In the genomic region with DNA sequence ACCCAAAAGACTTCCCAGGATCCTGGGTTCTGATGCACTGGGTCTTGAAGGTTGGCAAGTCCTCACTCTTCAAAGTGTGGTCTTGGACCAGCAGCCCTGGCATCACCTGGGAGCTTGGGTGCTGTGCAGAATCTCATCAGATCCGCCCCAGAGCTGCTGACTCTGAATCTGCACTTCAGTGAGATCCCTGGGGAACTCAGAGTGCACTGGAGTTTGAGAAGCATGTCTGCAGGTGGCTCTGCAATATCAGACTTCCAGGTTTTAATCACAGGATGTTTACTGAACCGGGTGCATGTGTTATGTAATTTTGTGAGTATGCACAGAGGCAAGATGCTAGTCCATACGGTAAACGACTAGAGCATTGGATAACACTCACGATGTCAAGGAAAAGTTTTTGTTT, we compare ENCODE assay signal across 24 cellular contexts. TPM values are rescaled to one million over a fixed set of nuclear protein-coding genes. Genes with fewer than 3 reads are reported as not detected.
A peak's percentile ranks its signal among the peaks of the same experiment; 100 is the strongest.
DNase-seq lines count a peak whose midpoint lies in the region; ATAC-seq and TF ChIP-seq lines count a peak whose summit lies in the region.
"Had no signal": no experiment of that assay in that cellular context is flagged by ENCODE, and none has a peak within 500 bp of the region (broad histone marks: within the 10 kb centered on the region; RNA-seq: fewer than 3 reads in every experiment).

No MANE protein-coding gene starts in this region.

- no peaks in the 10 kb centered on the region for H3K36me3 ChIP-seq in BLaER1 treated with 17β-estradiol and CSF1 and Interleukin-3, amounts not matched to agents 10 nM and 100 nM
- no peaks in the 10 kb centered on the region for H3K36me3 ChIP-seq in OCI-LY7 (ENCODE audit: insufficient read depth, low read length)
- H3K36me3 ChIP-seq: brain microvascular endothelial cell, esophagus muscularis mucosa had no signal

- CTCF ChIA-PET in OCI-LY7 (lab: Charles Lee; ENCODE audit: unreplicated experiment) = no interaction called here

- no peak overlapping the region for H3K4me3 ChIP-seq in BLaER1 treated with 17β-estradiol and CSF1 and Interleukin-3, amounts not matched to agents 10 nM and 100 nM
- no peak overlapping the region for H3K4me3 ChIP-seq in OCI-LY7 (ENCODE audit: low read depth, low read length, poor library complexity, severe bottlenecking)
- H3K4me3 ChIP-seq: esophagus muscularis mucosa had no signal

- H3K4me3 Mint-ChIP-seq in stimulated activated effector memory CD8-positive, alpha-beta T cell treated with anti-CD3 and anti-CD28 coated beads, Interleukin-12 subunit alpha, Interleukin-12 subunit beta, amount 100 ng/mL, for 72 hours = no peak overlapping the region
- H3K4me3 Mint-ChIP-seq: activated naive CD8-positive, alpha-beta T cell treated with anti-CD3 and anti-CD28 coated beads, Interleukin-2, amount 10 ng/mL, durations not matched to agents 7 days and 5 days; activated T-helper 17 cell treated with anti-CD3 and anti-CD28 coated beads, Interleukin-2, amount 50 U/mL, for 72 hours; nephron had no signal

- POLR2A ChIA-PET in OCI-LY7 (lab: Charles Lee) = no interaction called here

- H3K4me1 Mint-ChIP-seq in stimulated activated effector memory CD8-positive, alpha-beta T cell treated with anti-CD3 and anti-CD28 coated beads, Interleukin-12 subunit alpha, Interleukin-12 subunit beta, amount 100 ng/mL, for 72 hours = peaks cover 18% of the 10 kb centered on the region
- H3K4me1 Mint-ChIP-seq: nephron had no signal

- H3K9me2 ChIP-seq in OCI-LY7 (ENCODE audit: insufficient read depth, low read length) = no peaks in the 10 kb centered on the region

- H3K9ac ChIP-seq in BLaER1 treated with 17β-estradiol and CSF1 and Interleukin-3, amounts not matched to agents 10 nM and 100 nM = no peak overlapping the region
- H3K9ac ChIP-seq: parathyroid adenoma had no signal

- H3K27ac ChIP-seq in BLaER1 treated with 17β-estradiol and CSF1 and Interleukin-3, amounts not matched to agents 10 nM and 100 nM = no peak overlapping the region
- no peak overlapping the region for H3K27ac ChIP-seq in OCI-LY7 (ENCODE audit: low read depth, low read length, poor library complexity, severe bottlenecking)
- H3K27ac ChIP-seq: brain microvascular endothelial cell, esophagus muscularis mucosa, parathyroid adenoma had no signal

- H3K4me1 ChIP-seq in BLaER1 treated with 17β-estradiol and CSF1 and Interleukin-3, amounts not matched to agents 10 nM and 100 nM = peaks cover 32 to 50% (median 42%) of the 10 kb centered on the region in 10 experiments
- peaks cover 49% of the 10 kb centered on the region for H3K4me1 ChIP-seq in OCI-LY7 (ENCODE audit: insufficient read depth, low read length, poor library complexity, severe bottlenecking)
- H3K4me1 ChIP-seq: esophagus muscularis mucosa, parathyroid adenoma had no signal

- DNase-seq in DMS79 treated with DMSO at 0.1 percent for 48 hours (lab: John Stamatoyannopoulos, UW) (peak; percentile 35), NCI-H1436 treated with DMSO at 0.1 percent for 48 hours (lab: John Stamatoyannopoulos, UW) (peak; percentile 85), OCI-LY7 (ENCODE audit: low spot score) (peak; percentile 87), glomerular visceral epithelial cell (ENCODE audit: extremely low spot score) (no peak), ACHN (no peak), NCI-H1694 treated with DMSO at 0.1 percent for 48 hours (lab: John Stamatoyannopoulos, UW) (no peak)
- no peak for DNase-seq in stimulated activated effector memory CD8-positive, alpha-beta T cell treated with anti-CD3 and anti-CD28 coated beads, Interleukin-12 subunit alpha, Interleukin-12 subunit beta, amount 100 ng/mL, for 72 hours (ENCODE audit: low spot score in 2 of 2)
- DNase-seq: activated CD4-positive, alpha-beta T cell treated with anti-CD3 and anti-CD28 coated beads, Interleukin-2, amount 50 U/mL, for 1 hour; activated naive CD8-positive, alpha-beta T cell treated with anti-CD3 and anti-CD28 coated beads, Interleukin-2, amount 10 ng/mL, durations not matched to agents 7 days and 5 days; brain microvascular endothelial cell; effector memory CD4-positive, alpha-beta T cell; left cardiac atrium; NCI-H1930; NCI-H82; SIG-M5; stimulated activated naive CD4-positive, alpha-beta T cell treated with Interleukin-2 at 50 U/mL for 16 hours had no signal

- no peaks in the 10 kb centered on the region for H3K9me3 Mint-ChIP-seq in stimulated activated effector memory CD8-positive, alpha-beta T cell treated with anti-CD3 and anti-CD28 coated beads, Interleukin-12 subunit alpha, Interleukin-12 subunit beta, amount 100 ng/mL, for 72 hours
- H3K9me3 Mint-ChIP-seq: activated naive CD8-positive, alpha-beta T cell treated with anti-CD3 and anti-CD28 coated beads, Interleukin-2, amount 10 ng/mL, durations not matched to agents 7 days and 5 days; activated T-helper 17 cell treated with anti-CD3 and anti-CD28 coated beads, Interleukin-2, amount 50 U/mL, for 72 hours had no signal

- H3K79me2 ChIP-seq in OCI-LY7 (ENCODE audit: insufficient read depth, low read depth, low read length) = no peaks in the 10 kb centered on the region
- H3K79me2 ChIP-seq: parathyroid adenoma had no signal

- H3K4me2 ChIP-seq in BLaER1 treated with 17β-estradiol and CSF1 and Interleukin-3, amounts not matched to agents 10 nM and 100 nM = peak overlapping the region in 9 of 11 experiments; percentile 66 to 85 (median 79); a peak in 18 of 22 replicates
- peak overlapping the region; percentile 67 for H3K4me2 ChIP-seq in OCI-LY7 (ENCODE audit: low read length)

- no peak for TF ChIP-seq CTCF in OCI-LY7 (conservative IDR thresholded peaks at IDR 0.05; ENCODE audit: low read length)

- intact Hi-C loops in OCI-LY7 (cut with micrococcal nuclease; ENCODE audit: unreplicated experiment) = loop anchor here (1.0 to 10.0 kb wide), 2 partner anchors 72 to 336 kb away; no protein-coding TSS in a partner anchor

- in situ Hi-C loops in ACHN (cut with HindIII; ENCODE audit: low pct_ligation_motif_present, low pct_unique_long_range_greater_than_20kb, low sequenced_read_pairs) = no loop called here

- H3K9me3 ChIP-seq in BLaER1 treated with 17β-estradiol and CSF1 and Interleukin-3, amounts not matched to agents 10 nM and 100 nM (replicated peaks in 1 of 11) = peaks cover 0 to under 1% (median 0%) of the 10 kb centered on the region in 11 experiments; a peak in 1 of 22 replicates
- H3K9me3 ChIP-seq in OCI-LY7 (ENCODE audit: low read length) = no peaks in the 10 kb centered on the region
- H3K9me3 ChIP-seq: esophagus muscularis mucosa had no signal

- BruUV-seq in OCI-LY7 (replicated peaks; lab: Mats Ljungman, UMichigan) = no TSS peak

- no peak overlapping the region for H3K27ac Mint-ChIP-seq in stimulated activated effector memory CD8-positive, alpha-beta T cell treated with anti-CD3 and anti-CD28 coated beads, Interleukin-12 subunit alpha, Interleukin-12 subunit beta, amount 100 ng/mL, for 72 hours
- H3K27ac Mint-ChIP-seq: activated naive CD8-positive, alpha-beta T cell treated with anti-CD3 and anti-CD28 coated beads, Interleukin-2, amount 10 ng/mL, durations not matched to agents 7 days and 5 days; activated T-helper 17 cell treated with anti-CD3 and anti-CD28 coated beads, Interleukin-2, amount 50 U/mL, for 72 hours; nephron had no signal

- peaks cover 30 to 48% (median 41%) of the 10 kb centered on the region in 11 experiments for H3K27me3 ChIP-seq in BLaER1 treated with 17β-estradiol and CSF1 and Interleukin-3, amounts not matched to agents 10 nM and 100 nM
- H3K27me3 ChIP-seq: brain microvascular endothelial cell had no signal

- ATAC-seq in stimulated activated effector memory CD8-positive, alpha-beta T cell treated with anti-CD3 and anti-CD28 coated beads, Interleukin-12 subunit alpha, Interleukin-12 subunit beta, amount 100 ng/mL, for 72 hours = no peak
- ATAC-seq: activated T-helper 17 cell treated with anti-CD3 and anti-CD28 coated beads, Interleukin-2, amount 50 U/mL, for 72 hours; left cardiac atrium had no signal

- peaks cover 0 to 5% (median 0%) of the 10 kb centered on the region in 11 experiments; a peak in 3 of 22 replicates for H4K20me1 ChIP-seq in BLaER1 treated with 17β-estradiol and CSF1 and Interleukin-3, amounts not matched to agents 10 nM and 100 nM
- no peaks in the 10 kb centered on the region for H4K20me1 ChIP-seq in OCI-LY7 (ENCODE audit: insufficient read depth, low read length)

- H3K36me3 Mint-ChIP-seq in stimulated activated effector memory CD8-positive, alpha-beta T cell treated with anti-CD3 and anti-CD28 coated beads, Interleukin-12 subunit alpha, Interleukin-12 subunit beta, amount 100 ng/mL, for 72 hours = no peaks in the 10 kb centered on the region

- H2AFZ ChIP-seq in OCI-LY7 (ENCODE audit: low read length) = no peak overlapping the region
- H2AFZ ChIP-seq: parathyroid adenoma had no signal

RNA-seq across cellular contexts. Expression of gene BOD1L2, which starts 58.0 kb away (rescaled TPM):
- total RNA-seq in OCI-LY7 (2014; rRNA removed; shearing (Covaris generic)) = not detected in 2 replicates
- not detected in 2 replicates for total RNA-seq in OCI-LY7 (2022)
- total RNA-seq: activated naive CD8-positive, alpha-beta T cell treated with anti-CD3 and anti-CD28 coated beads, Interleukin-2, amount 10 ng/mL, durations not matched to agents 7 days and 5 days; activated T-helper 17 cell treated with anti-CD3 and anti-CD28 coated beads, Interleukin-2, amount 50 U/mL, for 72 hours; esophagus muscularis mucosa; G401; left cardiac atrium; LHCN-M2; T-helper 1 cell treated with Interleukin-12 subunit alpha and Interleukin-12 subunit beta and Interleukin-4 antibody, amounts not matched to agents 30 ng/mL and 1 ng/mL, for 36 hours had no signal

Comparison
In these comparisons a context has a peak if more than half of its experiments do, and no peak if none do; other contexts are left out.
1. DNase-seq: peak in DMS79 treated with DMSO at 0.1 percent for 48 hours (single experiment), NCI-H1436 treated with DMSO at 0.1 percent for 48 hours (single experiment) and OCI-LY7 (single experiment); none in glomerular visceral epithelial cell (single experiment), stimulated activated effector memory CD8-positive, alpha-beta T cell treated with anti-CD3 and anti-CD28 coated beads, Interleukin-12 subunit alpha, Interleukin-12 subunit beta, amount 100 ng/mL, for 72 hours (0 of 2), ACHN (single experiment) and NCI-H1694 treated with DMSO at 0.1 percent for 48 hours (single experiment).